1 cellular context compared by ENCODE assay signal in genomic region chr9:95024097-95024671, GRCh38.
TF ChIP-seq lines count a peak whose summit lies in the region.

No MANE protein-coding gene starts in this region.

TF ChIP-seq in liver, 16 proteins besides CTCF, POLR2A, EP300 and RAD21 (continued from another document):
- no peak for TF ChIP-seq FOXA1 (IDR thresholded peaks at IDR 0.05)
- TF ChIP-seq JUND (IDR thresholded peaks at IDR 0.05) = peak in 1 of 2 donors; percentile 43
- TF ChIP-seq RXRA (IDR thresholded peaks at IDR 0.05) = peak; percentile 68 to 84
- TF ChIP-seq MAX (IDR thresholded peaks at IDR 0.05) = peak; percentile 73
- peak; percentile 16 for TF ChIP-seq NR2F2 (IDR thresholded peaks at IDR 0.05)
